In the genomic region with DNA sequence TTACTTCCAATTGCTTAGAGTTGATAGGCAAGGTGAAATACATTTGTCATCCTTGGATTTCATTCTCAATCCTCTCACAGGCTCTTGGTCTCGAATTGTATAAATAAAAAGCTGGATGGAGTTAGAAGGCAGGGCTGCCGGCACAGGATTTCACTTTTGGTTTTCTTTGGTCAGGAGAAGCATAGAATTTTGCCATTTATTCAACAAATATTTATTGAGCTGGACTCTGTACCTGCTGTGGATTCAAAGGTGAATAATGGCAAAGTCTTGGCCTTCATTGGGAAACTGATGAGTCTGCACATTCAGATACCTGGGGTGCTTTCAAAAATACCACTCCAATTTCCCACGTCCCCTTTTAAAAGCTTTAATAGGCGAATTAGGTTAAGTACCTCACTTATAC, we compare ENCODE assay signal across 24 cellular contexts. TPM values are rescaled to one million over a fixed set of nuclear protein-coding genes. Genes with fewer than 3 reads are reported as not detected.
A peak's percentile ranks its signal among the peaks of the same experiment; 100 is the strongest.
DNase-seq lines count a peak whose midpoint lies in the region; ATAC-seq, FAIRE-seq and TF ChIP-seq lines count a peak whose summit lies in the region.
"Had no signal": no experiment of that assay in that cellular context is flagged by ENCODE, and none has a peak within 500 bp of the region (broad histone marks: within the 10 kb centered on the region; RNA-seq: fewer than 3 reads in every experiment).

No MANE protein-coding gene starts in this region.

- H3K4me1 ChIP-seq in adipocyte (ENCODE audit: control insufficient read depth, insufficient read depth, low read length) (peaks cover 59% of the 10 kb centered on the region), H1 (replicated peaks in 1 of 4; ENCODE audit: control insufficient read depth in 3 of 4, insufficient read depth in 4 of 4, low read length in 3 of 4) (no peaks in the 10 kb centered on the region), muscle layer of colon (ENCODE audit: insufficient read depth, low read length) (peaks cover 55% of the 10 kb centered on the region), thoracic aorta (ENCODE audit: control insufficient read depth in 1 of 2, low read depth in 2 of 2) (peaks cover 33 to 68% of the 10 kb centered on the region in 2 donors)
- H3K4me1 ChIP-seq: BE2C, colonic mucosa had no signal

- no peak for TF ChIP-seq RAD21 in H1 (IDR thresholded peaks at IDR 0.05 in 1 of 2, conservative IDR thresholded peaks at IDR 0.05 in 1 of 2; ENCODE audit: low read depth in 2 of 2, low read length in 2 of 2)

- no peaks in the 10 kb centered on the region for H4K20me1 ChIP-seq in H1 (replicated peaks in 1 of 2; ENCODE audit: control insufficient read depth in 1 of 2, insufficient read depth in 2 of 2, low read length in 2 of 2)

- no peak overlapping the region for H2AK5ac ChIP-seq in H1 (ENCODE audit: low read depth, low read length)

- no peak for TF ChIP-seq EP300 in H1 (IDR thresholded peaks at IDR 0.05; ENCODE audit: borderline replicate concordance in 1 of 2, low read depth in 2 of 2, low read length in 2 of 2)

- no peaks in the 10 kb centered on the region for H3K79me2 ChIP-seq in H1 (ENCODE audit: control insufficient read depth in 1 of 2, insufficient read depth in 2 of 2, low read length in 2 of 2)

- H3K27me3 ChIP-seq in adipocyte (replicated peaks; ENCODE audit: control insufficient read depth, insufficient read depth, low read length), result peaks cover under 1% of the 10 kb centered on the region
- H3K27me3 ChIP-seq in H1 (replicated peaks in 1 of 4; ENCODE audit: control insufficient read depth in 3 of 4, extremely low read depth in 1 of 4, insufficient read depth in 3 of 4, low read length in 3 of 4), result no peaks in the 10 kb centered on the region
- H3K27me3 ChIP-seq in muscle layer of colon (ENCODE audit: control insufficient read depth in 1 of 2, insufficient read depth in 2 of 2, low read length in 2 of 2), result no peaks in the 10 kb centered on the region
- H3K27me3 ChIP-seq in thoracic aorta (replicated peaks; ENCODE audit: insufficient read depth), result no peaks in the 10 kb centered on the region
- H3K27me3 ChIP-seq: colonic mucosa had no signal

- H3K9me3 ChIP-seq in adipocyte (ENCODE audit: control insufficient read depth, low read length) (no peaks in the 10 kb centered on the region), H1 (ENCODE audit: insufficient read depth in 2 of 2, low read depth in 1 of 2, low read length in 1 of 2) (no peaks in the 10 kb centered on the region), muscle layer of colon (ENCODE audit: low read length) (no peaks in the 10 kb centered on the region), thoracic aorta (no peaks in the 10 kb centered on the region)
- H3K9me3 ChIP-seq: BE2C, colonic mucosa had no signal

- H3K23ac ChIP-seq in H1 (ENCODE audit: insufficient read length), result no peak overlapping the region

- H4K8ac ChIP-seq in H1 (ENCODE audit: extremely low read depth, insufficient read depth, low read length), result no peak overlapping the region

- H2BK5ac ChIP-seq in H1 (ENCODE audit: low read depth, low read length), result no peak overlapping the region

- H2BK120ac ChIP-seq in H1 (replicated peaks; ENCODE audit: low read depth, low read length), result no peak overlapping the region

- no peaks in the 10 kb centered on the region for H3K36me3 ChIP-seq in adipocyte (ENCODE audit: control insufficient read depth, insufficient read depth, low read length, severe bottlenecking)
- no peaks in the 10 kb centered on the region for H3K36me3 ChIP-seq in H1 (ENCODE audit: control insufficient read depth in 2 of 4, insufficient read depth in 4 of 4, low read length in 3 of 4)
- H3K36me3 ChIP-seq in muscle layer of colon (ENCODE audit: insufficient read depth, low read length), result no peaks in the 10 kb centered on the region
- no peaks in the 10 kb centered on the region for H3K36me3 ChIP-seq in thoracic aorta
- H3K36me3 ChIP-seq: BE2C, colonic mucosa had no signal

- H3K18ac ChIP-seq in H1 (ENCODE audit: extremely low read depth, low read length), result no peak overlapping the region

- no peak overlapping the region for H2BK20ac ChIP-seq in H1 (ENCODE audit: low read length)

- no peak overlapping the region for H2BK12ac ChIP-seq in H1 (ENCODE audit: low read depth, low read length)

- H3K27ac ChIP-seq in H1 (ENCODE audit: low read depth, low read length) (no peak overlapping the region), muscle layer of colon (ENCODE audit: low read depth, low read length) (peak overlapping the region; percentile 68), thoracic aorta (peak overlapping the region in 1 of 2 donors; percentile 3)
- H3K27ac ChIP-seq: colonic mucosa, epithelial cell of prostate had no signal

- ATAC-seq in thoracic aorta (ENCODE audit: insufficient number of reproducible peaks, low FRiP score, low read depth) (no peak), HG03521 (IDR thresholded peaks at IDR 0.05; ENCODE audit: unreplicated experiment) (no peak)
- ATAC-seq: activated CD4-positive, CD25-positive, alpha-beta regulatory T cell treated with anti-CD3 and anti-CD28 coated beads, Interleukin-2, amount 50 U/mL, for 24 hours had no signal

- H3K4ac ChIP-seq in H1 (replicated peaks; ENCODE audit: insufficient read length, low read depth, low read length), result no peak overlapping the region

- TF ChIP-seq CTCF in H1 (IDR thresholded peaks at IDR 0.05; ENCODE audit: control extremely low read depth in 1 of 3, insufficient read depth in 1 of 3, low read depth in 1 of 3, low read length in 3 of 3) (no peak), thoracic aorta (IDR thresholded peaks at IDR 0.05) (no peak)

- DNase-seq in adipocyte (ENCODE audit: low read depth) (no peak), H1 (ENCODE audit: low read depth in 1 of 2, low spot score in 2 of 2) (no peak), thoracic aorta (ENCODE audit: low spot score) (no peak), NCI-H2081 (lab: John Stamatoyannopoulos, UW) (no peak), NCI-H524 (lab: John Stamatoyannopoulos, UW) (no peak)
- DNase-seq in activated T-cell treated with anti-CD3 and anti-CD28 coated beads, Interleukin-2, amount 50 U/mL, for 48 hours, result no peak
- DNase-seq: activated effector memory CD4-positive, alpha-beta T cell treated with anti-CD3 and anti-CD28 coated beads, Interleukin-2, amount 50 U/mL, for 16 hours; BE2C; colonic mucosa; GDM1; glutamatergic neuron; islet precursor cell; KG1; NCI-H1105; NCI-H446; posterior cingulate gyrus; SIG-M5 had no signal

- no peak for FAIRE-seq in H1 (lab: Jason Lieb, UNC)
- FAIRE-seq: D721Med, GM12891, H54 had no signal

- H3K56ac ChIP-seq in H1 (replicated peaks; ENCODE audit: insufficient read length, low read depth, low read length), result no peak overlapping the region

- H2AFZ ChIP-seq in H1 (ENCODE audit: low read length), result no peak overlapping the region

- H3K4me2 ChIP-seq in H1 (ENCODE audit: insufficient read depth in 1 of 2, low read depth in 2 of 2, low read length in 2 of 2), result no peak overlapping the region

- WGBS in H1 (ENCODE audit: extremely low coverage in 1 of 2, insufficient coverage in 1 of 2, insufficient read length in 1 of 2, insufficient replicate concordance in 2 of 2, low coverage in 1 of 2, low lambda C conversion rate in 2 of 2, missing lambda C conversion rate in 1 of 2), 2 experiments, result 84% methylated on average over 4 of the region's 4 CpGs; no CpG with 5 or more reads in 1 of the 2 experiments

- H4K5ac ChIP-seq in H1 (ENCODE audit: insufficient read length, low read depth, low read length), result no peak overlapping the region

- H3K79me1 ChIP-seq in H1 (ENCODE audit: low read depth, low read length), result no peaks in the 10 kb centered on the region

- H4K91ac ChIP-seq in H1 (replicated peaks; ENCODE audit: insufficient read length, low read length), result no peak overlapping the region

- H3K4me3 ChIP-seq in adipocyte (ENCODE audit: low read length), result peak overlapping the region; percentile 33
- no peak overlapping the region for H3K4me3 ChIP-seq in H1 (ENCODE audit: extremely low read depth in 1 of 4, insufficient read depth in 2 of 4, low read depth in 3 of 4, low read length in 4 of 4)
- peak overlapping the region in 1 of 2 donors; percentile 16 for H3K4me3 ChIP-seq in muscle layer of colon (ENCODE audit: low read depth in 1 of 2, low read length in 2 of 2)
- peak overlapping the region; percentile 11 for H3K4me3 ChIP-seq in thoracic aorta
- H3K4me3 ChIP-seq: colonic mucosa had no signal

- H3K14ac ChIP-seq in H1 (ENCODE audit: insufficient read length), result no peak overlapping the region

- no peaks in the 10 kb centered on the region for H3K23me2 ChIP-seq in H1 (ENCODE audit: low read depth, low read length)

- H2BK15ac ChIP-seq in H1 (ENCODE audit: low read length), result no peak overlapping the region

- TF ChIP-seq POLR2A in H1 (IDR thresholded peaks at IDR 0.05; ENCODE audit: control extremely low read depth in 1 of 2, low read depth in 2 of 2, low read length in 2 of 2), result no peak

- CTCF ChIA-PET in H1 (lab: Charles Lee; ENCODE audit: partially characterized antibody), result interaction anchor here (0.7 to 15.7 kb wide), 8 partner anchors 10 to 143 kb away, joined by 3 to 187 read pairs (median 6); no protein-coding TSS in a partner anchor

- POLR2A ChIA-PET in H1 (lab: Charles Lee; ENCODE audit: partially characterized antibody), result no interaction called here

- H3K9ac ChIP-seq in adipocyte (ENCODE audit: low read length), result peak overlapping the region; percentile 31
- no peak overlapping the region for H3K9ac ChIP-seq in H1 (replicated peaks in 1 of 4; ENCODE audit: extremely low read depth in 1 of 4, low read depth in 3 of 4, low read length in 3 of 4)
- peak overlapping the region; percentile 80 for H3K9ac ChIP-seq in muscle layer of colon (ENCODE audit: low read length)

TF ChIP-seq in H1, 55 proteins besides CTCF, POLR2A, EP300 and RAD21:
- TF ChIP-seq MAFK (IDR thresholded peaks at IDR 0.05; ENCODE audit: low read depth, low read length), result peak; percentile 32; the same call in 1 of the 2 replicates
- TF ChIP-seq TAF7 (optimal IDR thresholded peaks at IDR 0.05; ENCODE audit: borderline replicate concordance, low read depth, low read length), result no peak

RNA-seq across cellular contexts. Expression of gene PDK4, which starts 49.7 kb away (rescaled TPM):
- 0.23 and 0.26 TPM in 2 replicates for total RNA-seq in H1 (2021; fragmentation: NEBNext Ultra II Directional; extraction: Animal tissue kit (Norgen Biotek cat#: 25700))
- not detected in 2 replicates for polyA plus RNA-seq in H1 (2011; rRNA removed)
- polyA plus RNA-seq in H1 (2011; cell fraction: cytosol; rRNA removed), result 0.16 TPM
- polyA plus RNA-seq in H1 (2011; cell fraction: nucleus; rRNA removed), result 0.23 TPM
- 0.10 to 0.21 TPM (median 0.12 TPM) in 3 of 4 replicates, not detected in the other for polyA plus RNA-seq in H1 (2012, experiment 1 of 2)
- polyA plus RNA-seq in H1 (2012, experiment 2 of 2), result not detected
- 0.08 TPM for polyA plus RNA-seq in H1 (2013, experiment 1 of 2)
- 0.04 TPM for polyA plus RNA-seq in H1 (2013, experiment 2 of 2)
- polyA minus RNA-seq in H1 (2011; rRNA and poly(A)+ RNA removed), result 0.06 TPM in 1 of 2 replicates, not detected in the other
- 1.8 TPM for polyA minus RNA-seq in H1 (2011; cell fraction: cytosol; rRNA and poly(A)+ RNA removed)
- 0.20 TPM for polyA minus RNA-seq in H1 (2011; cell fraction: nucleus; rRNA and poly(A)+ RNA removed)
- total RNA-seq in thoracic aorta, result 100 to 1,000 TPM in 1 of 2 donors, 10 to 100 TPM in 1; 79.5 to 316 TPM

Comparison
In these comparisons a context has a peak if more than half of its experiments do, and no peak if none do; other contexts are left out.
1. H3K4me3 ChIP-seq: peak in adipocyte (single experiment) and thoracic aorta (single experiment); none in H1 (0 of 4).
2. H3K9ac ChIP-seq: peak in adipocyte (single experiment) and muscle layer of colon (single experiment); none in H1 (0 of 4).
3. RNA of gene PDK4, which starts 49.7 kb away (total RNA-seq): 79.5 to 316 TPM in thoracic aorta; 0.23 to 0.26 TPM in H1; every median in the first group is over 10 times any median in the second.